ENCODE assay signal across 21 cellular contexts in genomic region chr9:118321823-118322222, GRCh38.
"Had no signal": no experiment of that assay in that cellular context is flagged by ENCODE, and none has a peak within 500 bp of the region (broad histone marks: within the 10 kb centered on the region; RNA-seq: fewer than 3 reads in every experiment).

No MANE protein-coding gene starts in this region.

- FAIRE-seq: astrocyte had no signal

- DNase-seq: activated CD4-positive, alpha-beta T cell treated with anti-CD3 and anti-CD28 coated beads, Interleukin-2, amount 10 ng/mL, durations not matched to agents 24 days and 14 days; activated CD4-positive, alpha-beta T cell treated with anti-CD3 and anti-CD28 coated beads, Interleukin-2, amount 50 U/mL, for 48 hours; activated CD4-positive, CD25-positive, alpha-beta regulatory T cell treated with anti-CD3 and anti-CD28 coated beads, Interleukin-2, amount 50 U/mL, for 72 hours; activated CD8-positive, alpha-beta memory T cell treated with anti-CD3 and anti-CD28 coated beads, Interleukin-2, amount 10 ng/mL, durations not matched to agents 7 days and 5 days; activated effector memory CD4-positive, alpha-beta T cell treated with anti-CD3 and anti-CD28 coated beads, Interleukin-2, amount 50 U/mL, for 16 hours; activated naive CD4-positive, alpha-beta T cell treated with Interleukin-2 at 50 U/mL for 16 hours; activated T-cell treated with anti-CD3 and anti-CD28 coated beads, Interleukin-2, amount 50 U/mL, for 24 hours; MG63; MV-4-11; NCI-H1092 treated with DMSO at 0.1 percent for 48 hours; NCI-H1694 treated with DMSO at 0.1 percent for 48 hours; NCI-H2029 treated with DMSO at 0.1 percent for 48 hours; NCI-H2171; NCI-H2227 treated with DMSO at 0.1 percent for 48 hours; NCI-H446 treated with DMSO at 0.1 percent for 48 hours; NCI-H524 treated with DMSO at 0.1 percent for 48 hours; PC-9; SIG-M5; T-helper 17 cell; T-helper 9 cell had no signal
